Comparison of ENCODE assay signal across 1 cellular context in genomic region chr1:8662380-8663072, GRCh38.
TF ChIP-seq lines count a peak whose summit lies in the region.

No MANE protein-coding gene starts in this region.

TF ChIP-seq in WTC11, 78 proteins besides CTCF, POLR2A, EP300 and RAD21 (continued from another document):
- no peak for TF ChIP-seq ZNF532 (CRISPR knock-in tag; IDR thresholded peaks at IDR 0.05; ENCODE audit: borderline replicate concordance)
- no peak for TF ChIP-seq ZNF671 (CRISPR knock-in tag; IDR thresholded peaks at IDR 0.05)
- no peak for TF ChIP-seq NFATC4 (CRISPR knock-in tag; IDR thresholded peaks at IDR 0.05)
- TF ChIP-seq, protein P1, sequence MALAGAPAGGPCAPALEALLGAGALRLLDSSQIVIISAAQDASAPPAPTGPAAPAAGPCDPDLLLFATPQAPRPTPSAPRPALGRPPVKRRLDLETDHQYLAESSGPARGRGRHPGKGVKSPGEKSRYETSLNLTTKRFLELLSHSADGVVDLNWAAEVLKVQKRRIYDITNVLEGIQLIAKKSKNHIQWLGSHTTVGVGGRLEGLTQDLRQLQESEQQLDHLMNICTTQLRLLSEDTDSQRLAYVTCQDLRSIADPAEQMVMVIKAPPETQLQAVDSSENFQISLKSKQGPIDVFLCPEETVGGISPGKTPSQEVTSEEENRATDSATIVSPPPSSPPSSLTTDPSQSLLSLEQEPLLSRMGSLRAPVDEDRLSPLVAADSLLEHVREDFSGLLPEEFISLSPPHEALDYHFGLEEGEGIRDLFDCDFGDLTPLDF (CRISPR knock-in tag; IDR thresholded peaks at IDR 0.05) = no peak
- no peak for TF ChIP-seq ZNF232 (CRISPR knock-in tag; IDR thresholded peaks at IDR 0.05)
- TF ChIP-seq NR3C1 (CRISPR knock-in tag; conservative IDR thresholded peaks at IDR 0.05; ENCODE audit: low read depth) = no peak
- TF ChIP-seq, protein P2, sequence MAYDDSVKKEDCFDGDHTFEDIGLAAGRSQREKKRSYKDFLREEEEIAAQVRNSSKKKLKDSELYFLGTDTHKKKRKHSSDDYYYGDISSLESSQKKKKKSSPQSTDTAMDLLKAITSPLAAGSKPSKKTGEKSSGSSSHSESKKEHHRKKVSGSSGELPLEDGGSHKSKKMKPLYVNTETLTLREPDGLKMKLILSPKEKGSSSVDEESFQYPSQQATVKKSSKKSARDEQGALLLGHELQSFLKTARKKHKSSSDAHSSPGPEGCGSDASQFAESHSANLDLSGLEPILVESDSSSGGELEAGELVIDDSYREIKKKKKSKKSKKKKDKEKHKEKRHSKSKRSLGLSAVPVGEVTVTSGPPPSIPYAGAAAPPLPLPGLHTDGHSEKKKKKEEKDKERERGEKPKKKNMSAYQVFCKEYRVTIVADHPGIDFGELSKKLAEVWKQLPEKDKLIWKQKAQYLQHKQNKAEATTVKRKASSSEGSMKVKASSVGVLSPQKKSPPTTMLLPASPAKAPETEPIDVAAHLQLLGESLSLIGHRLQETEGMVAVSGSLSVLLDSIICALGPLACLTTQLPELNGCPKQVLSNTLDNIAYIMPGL (CRISPR knock-in tag; IDR thresholded peaks at IDR 0.05) = no peak
- TF ChIP-seq ELF4 (CRISPR knock-in tag; IDR thresholded peaks at IDR 0.05; ENCODE audit: low read depth) = no peak
- TF ChIP-seq, protein P3, sequence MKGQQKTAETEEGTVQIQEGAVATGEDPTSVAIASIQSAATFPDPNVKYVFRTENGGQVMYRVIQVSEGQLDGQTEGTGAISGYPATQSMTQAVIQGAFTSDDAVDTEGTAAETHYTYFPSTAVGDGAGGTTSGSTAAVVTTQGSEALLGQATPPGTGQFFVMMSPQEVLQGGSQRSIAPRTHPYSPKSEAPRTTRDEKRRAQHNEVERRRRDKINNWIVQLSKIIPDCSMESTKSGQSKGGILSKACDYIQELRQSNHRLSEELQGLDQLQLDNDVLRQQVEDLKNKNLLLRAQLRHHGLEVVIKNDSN (CRISPR knock-in tag; IDR thresholded peaks at IDR 0.05) = no peak
- TF ChIP-seq ZNF423 (CRISPR knock-in tag; IDR thresholded peaks at IDR 0.05) = no peak
- no peak for TF ChIP-seq ZNF396 (CRISPR knock-in tag; IDR thresholded peaks at IDR 0.05; ENCODE audit: borderline replicate concordance)
- no peak for TF ChIP-seq JAZF1 (CRISPR knock-in tag; IDR thresholded peaks at IDR 0.05)
